Comparison of ENCODE assay signal across 1 cellular context in the genomic region with DNA sequence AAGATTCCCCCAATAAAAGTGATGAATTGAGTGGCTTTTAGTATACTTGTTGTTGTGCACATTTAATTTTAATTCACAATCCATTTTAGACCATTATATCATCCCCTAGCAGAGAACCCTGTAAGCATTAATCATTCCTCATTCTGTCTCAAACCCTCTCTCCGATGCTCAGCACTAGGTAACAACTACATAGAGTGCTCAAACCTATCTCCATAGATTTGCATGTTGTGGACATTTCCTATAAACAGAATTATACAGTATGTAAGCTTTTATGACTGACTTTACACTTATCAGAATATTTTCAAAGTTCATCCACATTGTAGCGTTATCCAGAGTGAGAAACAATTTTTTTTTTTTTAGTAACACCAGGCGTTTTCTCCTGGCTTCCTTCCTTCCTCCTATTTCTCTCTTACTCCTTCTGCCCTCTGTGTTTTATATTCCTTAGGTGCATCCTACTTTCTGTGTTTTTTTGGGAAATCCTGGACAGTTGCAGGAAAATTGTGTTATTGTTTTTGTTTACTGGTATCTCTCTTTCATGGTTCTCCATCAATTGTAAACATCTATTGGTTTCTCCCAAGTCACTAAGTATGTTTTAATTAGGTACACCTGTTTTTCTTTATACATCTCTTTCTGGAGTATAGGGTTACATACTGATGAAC.
A peak's percentile ranks its signal among the peaks of the same experiment; 100 is the strongest.
TF ChIP-seq lines count a peak whose summit lies in the region.

No MANE protein-coding gene starts in this region.

TF ChIP-seq in K562, 482 proteins besides CTCF, POLR2A, EP300 and RAD21 (continued from another document and continues in another):
- TF ChIP-seq, protein P1, sequence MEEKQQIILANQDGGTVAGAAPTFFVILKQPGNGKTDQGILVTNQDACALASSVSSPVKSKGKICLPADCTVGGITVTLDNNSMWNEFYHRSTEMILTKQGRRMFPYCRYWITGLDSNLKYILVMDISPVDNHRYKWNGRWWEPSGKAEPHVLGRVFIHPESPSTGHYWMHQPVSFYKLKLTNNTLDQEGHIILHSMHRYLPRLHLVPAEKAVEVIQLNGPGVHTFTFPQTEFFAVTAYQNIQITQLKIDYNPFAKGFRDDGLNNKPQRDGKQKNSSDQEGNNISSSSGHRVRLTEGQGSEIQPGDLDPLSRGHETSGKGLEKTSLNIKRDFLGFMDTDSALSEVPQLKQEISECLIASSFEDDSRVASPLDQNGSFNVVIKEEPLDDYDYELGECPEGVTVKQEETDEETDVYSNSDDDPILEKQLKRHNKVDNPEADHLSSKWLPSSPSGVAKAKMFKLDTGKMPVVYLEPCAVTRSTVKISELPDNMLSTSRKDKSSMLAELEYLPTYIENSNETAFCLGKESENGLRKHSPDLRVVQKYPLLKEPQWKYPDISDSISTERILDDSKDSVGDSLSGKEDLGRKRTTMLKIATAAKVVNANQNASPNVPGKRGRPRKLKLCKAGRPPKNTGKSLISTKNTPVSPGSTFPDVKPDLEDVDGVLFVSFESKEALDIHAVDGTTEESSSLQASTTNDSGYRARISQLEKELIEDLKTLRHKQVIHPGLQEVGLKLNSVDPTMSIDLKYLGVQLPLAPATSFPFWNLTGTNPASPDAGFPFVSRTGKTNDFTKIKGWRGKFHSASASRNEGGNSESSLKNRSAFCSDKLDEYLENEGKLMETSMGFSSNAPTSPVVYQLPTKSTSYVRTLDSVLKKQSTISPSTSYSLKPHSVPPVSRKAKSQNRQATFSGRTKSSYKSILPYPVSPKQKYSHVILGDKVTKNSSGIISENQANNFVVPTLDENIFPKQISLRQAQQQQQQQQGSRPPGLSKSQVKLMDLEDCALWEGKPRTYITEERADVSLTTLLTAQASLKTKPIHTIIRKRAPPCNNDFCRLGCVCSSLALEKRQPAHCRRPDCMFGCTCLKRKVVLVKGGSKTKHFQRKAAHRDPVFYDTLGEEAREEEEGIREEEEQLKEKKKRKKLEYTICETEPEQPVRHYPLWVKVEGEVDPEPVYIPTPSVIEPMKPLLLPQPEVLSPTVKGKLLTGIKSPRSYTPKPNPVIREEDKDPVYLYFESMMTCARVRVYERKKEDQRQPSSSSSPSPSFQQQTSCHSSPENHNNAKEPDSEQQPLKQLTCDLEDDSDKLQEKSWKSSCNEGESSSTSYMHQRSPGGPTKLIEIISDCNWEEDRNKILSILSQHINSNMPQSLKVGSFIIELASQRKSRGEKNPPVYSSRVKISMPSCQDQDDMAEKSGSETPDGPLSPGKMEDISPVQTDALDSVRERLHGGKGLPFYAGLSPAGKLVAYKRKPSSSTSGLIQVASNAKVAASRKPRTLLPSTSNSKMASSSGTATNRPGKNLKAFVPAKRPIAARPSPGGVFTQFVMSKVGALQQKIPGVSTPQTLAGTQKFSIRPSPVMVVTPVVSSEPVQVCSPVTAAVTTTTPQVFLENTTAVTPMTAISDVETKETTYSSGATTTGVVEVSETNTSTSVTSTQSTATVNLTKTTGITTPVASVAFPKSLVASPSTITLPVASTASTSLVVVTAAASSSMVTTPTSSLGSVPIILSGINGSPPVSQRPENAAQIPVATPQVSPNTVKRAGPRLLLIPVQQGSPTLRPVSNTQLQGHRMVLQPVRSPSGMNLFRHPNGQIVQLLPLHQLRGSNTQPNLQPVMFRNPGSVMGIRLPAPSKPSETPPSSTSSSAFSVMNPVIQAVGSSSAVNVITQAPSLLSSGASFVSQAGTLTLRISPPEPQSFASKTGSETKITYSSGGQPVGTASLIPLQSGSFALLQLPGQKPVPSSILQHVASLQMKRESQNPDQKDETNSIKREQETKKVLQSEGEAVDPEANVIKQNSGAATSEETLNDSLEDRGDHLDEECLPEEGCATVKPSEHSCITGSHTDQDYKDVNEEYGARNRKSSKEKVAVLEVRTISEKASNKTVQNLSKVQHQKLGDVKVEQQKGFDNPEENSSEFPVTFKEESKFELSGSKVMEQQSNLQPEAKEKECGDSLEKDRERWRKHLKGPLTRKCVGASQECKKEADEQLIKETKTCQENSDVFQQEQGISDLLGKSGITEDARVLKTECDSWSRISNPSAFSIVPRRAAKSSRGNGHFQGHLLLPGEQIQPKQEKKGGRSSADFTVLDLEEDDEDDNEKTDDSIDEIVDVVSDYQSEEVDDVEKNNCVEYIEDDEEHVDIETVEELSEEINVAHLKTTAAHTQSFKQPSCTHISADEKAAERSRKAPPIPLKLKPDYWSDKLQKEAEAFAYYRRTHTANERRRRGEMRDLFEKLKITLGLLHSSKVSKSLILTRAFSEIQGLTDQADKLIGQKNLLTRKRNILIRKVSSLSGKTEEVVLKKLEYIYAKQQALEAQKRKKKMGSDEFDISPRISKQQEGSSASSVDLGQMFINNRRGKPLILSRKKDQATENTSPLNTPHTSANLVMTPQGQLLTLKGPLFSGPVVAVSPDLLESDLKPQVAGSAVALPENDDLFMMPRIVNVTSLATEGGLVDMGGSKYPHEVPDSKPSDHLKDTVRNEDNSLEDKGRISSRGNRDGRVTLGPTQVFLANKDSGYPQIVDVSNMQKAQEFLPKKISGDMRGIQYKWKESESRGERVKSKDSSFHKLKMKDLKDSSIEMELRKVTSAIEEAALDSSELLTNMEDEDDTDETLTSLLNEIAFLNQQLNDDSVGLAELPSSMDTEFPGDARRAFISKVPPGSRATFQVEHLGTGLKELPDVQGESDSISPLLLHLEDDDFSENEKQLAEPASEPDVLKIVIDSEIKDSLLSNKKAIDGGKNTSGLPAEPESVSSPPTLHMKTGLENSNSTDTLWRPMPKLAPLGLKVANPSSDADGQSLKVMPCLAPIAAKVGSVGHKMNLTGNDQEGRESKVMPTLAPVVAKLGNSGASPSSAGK (IDR thresholded peaks at IDR 0.05) = no peak
- TF ChIP-seq SMC3 (conservative IDR thresholded peaks at IDR 0.05; ENCODE audit: insufficient read depth, low read depth, low read length) (no peak), TCFL5 (CRISPR knock-in tag; conservative IDR thresholded peaks at IDR 0.05) (no peak), MECOM (CRISPR knock-in tag; IDR thresholded peaks at IDR 0.05) (no peak), ZNF23 (CRISPR knock-in tag; IDR thresholded peaks at IDR 0.05) (no peak), LEF1 (IDR thresholded peaks at IDR 0.05) (no peak), TGIF2 (CRISPR knock-in tag; IDR thresholded peaks at IDR 0.05) (no peak), MEF2A (IDR thresholded peaks at IDR 0.05; ENCODE audit: control insufficient read depth, low read depth, low read length) (no peak), FOXJ2 (tag; IDR thresholded peaks at IDR 0.05) (no peak), FOSL1 (tag; conservative IDR thresholded peaks at IDR 0.05) (no peak), MBD2 (IDR thresholded peaks at IDR 0.05; ENCODE audit: borderline replicate concordance, low read depth) (no peak), HDAC8 (tag; IDR thresholded peaks at IDR 0.05) (peak; percentile 47; the same call in 1 of the 2 replicates), POLR2H (tag; IDR thresholded peaks at IDR 0.05; ENCODE audit: low read depth) (peak; percentile 87; the same call in 1 of the 2 replicates), NCOA4 (IDR thresholded peaks at IDR 0.05; ENCODE audit: partially characterized antibody) (peak; percentile 88), HEY1 (CRISPR knock-in tag; IDR thresholded peaks at IDR 0.05; ENCODE audit: borderline replicate concordance) (no peak), ZNF766 (CRISPR knock-in tag; conservative IDR thresholded peaks at IDR 0.05) (no peak)
- TF ChIP-seq, protein P2, sequence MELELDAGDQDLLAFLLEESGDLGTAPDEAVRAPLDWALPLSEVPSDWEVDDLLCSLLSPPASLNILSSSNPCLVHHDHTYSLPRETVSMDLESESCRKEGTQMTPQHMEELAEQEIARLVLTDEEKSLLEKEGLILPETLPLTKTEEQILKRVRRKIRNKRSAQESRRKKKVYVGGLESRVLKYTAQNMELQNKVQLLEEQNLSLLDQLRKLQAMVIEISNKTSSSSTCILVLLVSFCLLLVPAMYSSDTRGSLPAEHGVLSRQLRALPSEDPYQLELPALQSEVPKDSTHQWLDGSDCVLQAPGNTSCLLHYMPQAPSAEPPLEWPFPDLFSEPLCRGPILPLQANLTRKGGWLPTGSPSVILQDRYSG (tag; conservative IDR thresholded peaks at IDR 0.05; ENCODE audit: low read depth) = no peak
- TF ChIP-seq, protein P3, sequence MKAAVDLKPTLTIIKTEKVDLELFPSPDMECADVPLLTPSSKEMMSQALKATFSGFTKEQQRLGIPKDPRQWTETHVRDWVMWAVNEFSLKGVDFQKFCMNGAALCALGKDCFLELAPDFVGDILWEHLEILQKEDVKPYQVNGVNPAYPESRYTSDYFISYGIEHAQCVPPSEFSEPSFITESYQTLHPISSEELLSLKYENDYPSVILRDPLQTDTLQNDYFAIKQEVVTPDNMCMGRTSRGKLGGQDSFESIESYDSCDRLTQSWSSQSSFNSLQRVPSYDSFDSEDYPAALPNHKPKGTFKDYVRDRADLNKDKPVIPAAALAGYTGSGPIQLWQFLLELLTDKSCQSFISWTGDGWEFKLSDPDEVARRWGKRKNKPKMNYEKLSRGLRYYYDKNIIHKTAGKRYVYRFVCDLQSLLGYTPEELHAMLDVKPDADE (conservative IDR thresholded peaks at IDR 0.05; ENCODE audit: control insufficient read depth, low read depth, low read length) = no peak
- TF ChIP-seq, protein P4, sequence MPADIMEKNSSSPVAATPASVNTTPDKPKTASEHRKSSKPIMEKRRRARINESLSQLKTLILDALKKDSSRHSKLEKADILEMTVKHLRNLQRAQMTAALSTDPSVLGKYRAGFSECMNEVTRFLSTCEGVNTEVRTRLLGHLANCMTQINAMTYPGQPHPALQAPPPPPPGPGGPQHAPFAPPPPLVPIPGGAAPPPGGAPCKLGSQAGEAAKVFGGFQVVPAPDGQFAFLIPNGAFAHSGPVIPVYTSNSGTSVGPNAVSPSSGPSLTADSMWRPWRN (IDR thresholded peaks at IDR 0.05; ENCODE audit: low read depth) = no peak
- TF ChIP-seq, protein P5, sequence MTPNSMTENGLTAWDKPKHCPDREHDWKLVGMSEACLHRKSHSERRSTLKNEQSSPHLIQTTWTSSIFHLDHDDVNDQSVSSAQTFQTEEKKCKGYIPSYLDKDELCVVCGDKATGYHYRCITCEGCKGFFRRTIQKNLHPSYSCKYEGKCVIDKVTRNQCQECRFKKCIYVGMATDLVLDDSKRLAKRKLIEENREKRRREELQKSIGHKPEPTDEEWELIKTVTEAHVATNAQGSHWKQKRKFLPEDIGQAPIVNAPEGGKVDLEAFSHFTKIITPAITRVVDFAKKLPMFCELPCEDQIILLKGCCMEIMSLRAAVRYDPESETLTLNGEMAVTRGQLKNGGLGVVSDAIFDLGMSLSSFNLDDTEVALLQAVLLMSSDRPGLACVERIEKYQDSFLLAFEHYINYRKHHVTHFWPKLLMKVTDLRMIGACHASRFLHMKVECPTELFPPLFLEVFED (CRISPR knock-in tag; conservative IDR thresholded peaks at IDR 0.05) = peak; percentile 36; the same call in 1 of the 2 replicates
- TF ChIP-seq, protein P6, sequence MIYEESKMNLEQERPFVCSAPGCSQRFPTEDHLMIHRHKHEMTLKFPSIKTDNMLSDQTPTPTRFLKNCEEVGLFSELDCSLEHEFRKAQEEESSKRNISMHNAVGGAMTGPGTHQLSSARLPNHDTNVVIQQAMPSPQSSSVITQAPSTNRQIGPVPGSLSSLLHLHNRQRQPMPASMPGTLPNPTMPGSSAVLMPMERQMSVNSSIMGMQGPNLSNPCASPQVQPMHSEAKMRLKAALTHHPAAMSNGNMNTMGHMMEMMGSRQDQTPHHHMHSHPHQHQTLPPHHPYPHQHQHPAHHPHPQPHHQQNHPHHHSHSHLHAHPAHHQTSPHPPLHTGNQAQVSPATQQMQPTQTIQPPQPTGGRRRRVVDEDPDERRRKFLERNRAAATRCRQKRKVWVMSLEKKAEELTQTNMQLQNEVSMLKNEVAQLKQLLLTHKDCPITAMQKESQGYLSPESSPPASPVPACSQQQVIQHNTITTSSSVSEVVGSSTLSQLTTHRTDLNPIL (CRISPR knock-in tag; IDR thresholded peaks at IDR 0.05) = no peak
- TF ChIP-seq, protein P7, sequence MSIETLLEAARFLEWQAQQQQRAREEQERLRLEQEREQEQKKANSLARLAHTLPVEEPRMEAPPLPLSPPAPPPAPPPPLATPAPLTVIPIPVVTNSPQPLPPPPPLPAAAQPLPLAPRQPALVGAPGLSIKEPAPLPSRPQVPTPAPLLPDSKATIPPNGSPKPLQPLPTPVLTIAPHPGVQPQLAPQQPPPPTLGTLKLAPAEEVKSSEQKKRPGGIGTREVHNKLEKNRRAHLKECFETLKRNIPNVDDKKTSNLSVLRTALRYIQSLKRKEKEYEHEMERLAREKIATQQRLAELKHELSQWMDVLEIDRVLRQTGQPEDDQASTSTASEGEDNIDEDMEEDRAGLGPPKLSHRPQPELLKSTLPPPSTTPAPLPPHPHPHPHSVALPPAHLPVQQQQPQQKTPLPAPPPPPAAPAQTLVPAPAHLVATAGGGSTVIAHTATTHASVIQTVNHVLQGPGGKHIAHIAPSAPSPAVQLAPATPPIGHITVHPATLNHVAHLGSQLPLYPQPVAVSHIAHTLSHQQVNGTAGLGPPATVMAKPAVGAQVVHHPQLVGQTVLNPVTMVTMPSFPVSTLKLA (conservative IDR thresholded peaks at IDR 0.05) = no peak
- TF ChIP-seq, protein P8, sequence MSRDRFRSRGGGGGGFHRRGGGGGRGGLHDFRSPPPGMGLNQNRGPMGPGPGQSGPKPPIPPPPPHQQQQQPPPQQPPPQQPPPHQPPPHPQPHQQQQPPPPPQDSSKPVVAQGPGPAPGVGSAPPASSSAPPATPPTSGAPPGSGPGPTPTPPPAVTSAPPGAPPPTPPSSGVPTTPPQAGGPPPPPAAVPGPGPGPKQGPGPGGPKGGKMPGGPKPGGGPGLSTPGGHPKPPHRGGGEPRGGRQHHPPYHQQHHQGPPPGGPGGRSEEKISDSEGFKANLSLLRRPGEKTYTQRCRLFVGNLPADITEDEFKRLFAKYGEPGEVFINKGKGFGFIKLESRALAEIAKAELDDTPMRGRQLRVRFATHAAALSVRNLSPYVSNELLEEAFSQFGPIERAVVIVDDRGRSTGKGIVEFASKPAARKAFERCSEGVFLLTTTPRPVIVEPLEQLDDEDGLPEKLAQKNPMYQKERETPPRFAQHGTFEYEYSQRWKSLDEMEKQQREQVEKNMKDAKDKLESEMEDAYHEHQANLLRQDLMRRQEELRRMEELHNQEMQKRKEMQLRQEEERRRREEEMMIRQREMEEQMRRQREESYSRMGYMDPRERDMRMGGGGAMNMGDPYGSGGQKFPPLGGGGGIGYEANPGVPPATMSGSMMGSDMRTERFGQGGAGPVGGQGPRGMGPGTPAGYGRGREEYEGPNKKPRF (IDR thresholded peaks at IDR 0.05; ENCODE audit: low read depth, low read length) = peak; percentile 54; the same call in 1 of the 2 replicates
